Comparison of ENCODE assay signal across 23 cellular contexts in genomic region chr11:63534076-63534475, GRCh38. TPM values are rescaled to one million over a fixed set of nuclear protein-coding genes. Genes with fewer than 3 reads are reported as not detected.
DNase-seq lines count a peak whose midpoint lies in the region; ATAC-seq and TF ChIP-seq lines count a peak whose summit lies in the region.
"Had no signal": no experiment of that assay in that cellular context is flagged by ENCODE, and none has a peak within 500 bp of the region (broad histone marks: within the 10 kb centered on the region; RNA-seq: fewer than 3 reads in every experiment).

No MANE protein-coding gene starts in this region.

- peaks cover 94% of the 10 kb centered on the region for H3K4me1 Mint-ChIP-seq in CD4-positive, alpha-beta T cell (ENCODE audit: low read depth)
- peaks cover 85 to 93% (median 90%) of the 10 kb centered on the region in 3 donors for H3K4me1 Mint-ChIP-seq in CD8-positive, alpha-beta memory T cell
- H3K4me1 Mint-ChIP-seq in activated CD4-positive, alpha-beta memory T cell treated with anti-CD3 and anti-CD28 coated beads, Interleukin-2, amount 10 ng/mL, durations not matched to agents 7 days and 5 days: peaks cover 73% of the 10 kb centered on the region
- H3K4me1 Mint-ChIP-seq in natural killer cell treated with Interleukin-12 subunit alpha and Interleukin-12 subunit beta and Interleukin-15 and Interleukin-18, amount 100 ng/mL, for 72 hours (ENCODE audit: low read depth in 2 of 2): peaks cover 72 to 90% of the 10 kb centered on the region in 2 donors

- H3K4me3 Mint-ChIP-seq in CD4-positive, alpha-beta T cell: peak overlapping the region; percentile 66
- H3K4me3 Mint-ChIP-seq in CD8-positive, alpha-beta memory T cell: peak overlapping the region; percentile 58 to 83 (median 59)
- no peak overlapping the region for H3K4me3 Mint-ChIP-seq in activated CD4-positive, alpha-beta memory T cell treated with anti-CD3 and anti-CD28 coated beads, Interleukin-2, amount 10 ng/mL, durations not matched to agents 7 days and 5 days
- H3K4me3 Mint-ChIP-seq in natural killer cell treated with Interleukin-12 subunit alpha and Interleukin-12 subunit beta and Interleukin-15 and Interleukin-18, amount 100 ng/mL, for 72 hours: peak overlapping the region; percentile 11
- H3K4me3 Mint-ChIP-seq: mesothelial cell of epicardium, neural crest cell had no signal

- H3K27me3 ChIP-seq in CD4-positive, alpha-beta T cell (ENCODE audit: control insufficient read depth, insufficient read depth, low read length): no peaks in the 10 kb centered on the region
- no peaks in the 10 kb centered on the region for H3K27me3 ChIP-seq in CD8-positive, alpha-beta memory T cell (ENCODE audit: insufficient read depth, low read length, poor library complexity, severe bottlenecking)
- H3K27me3 ChIP-seq: heart left ventricle, sigmoid colon, suprapubic skin had no signal

- H3K4me3 ChIP-seq in CD8-positive, alpha-beta memory T cell (ENCODE audit: low read length): no peak overlapping the region
- H3K4me3 ChIP-seq: GM12878, heart left ventricle, sigmoid colon, suprapubic skin had no signal

- no peaks in the 10 kb centered on the region for H3K9me3 ChIP-seq in CD4-positive, alpha-beta T cell (ENCODE audit: control insufficient read depth, low read length)
- H3K9me3 ChIP-seq in CD8-positive, alpha-beta memory T cell (ENCODE audit: low read length): no peaks in the 10 kb centered on the region
- H3K9me3 ChIP-seq: heart left ventricle, sigmoid colon, SK-N-SH, suprapubic skin had no signal

- DNase-seq in CD4-positive, alpha-beta T cell: no peak
- DNase-seq in CD8-positive, alpha-beta memory T cell: no peak
- DNase-seq in activated CD4-positive, alpha-beta memory T cell treated with anti-CD3 and anti-CD28 coated beads, Interleukin-2, amount 10 ng/mL, durations not matched to agents 7 days and 5 days: no peak
- no peak for DNase-seq in natural killer cell treated with Interleukin-12 subunit alpha and Interleukin-12 subunit beta and Interleukin-15 and Interleukin-18, amount 100 ng/mL, for 72 hours (ENCODE audit: low spot score)
- DNase-seq in GDM1 (lab: John Stamatoyannopoulos, UW): no peak
- DNase-seq in glomerular visceral epithelial cell (ENCODE audit: extremely low spot score): no peak
- DNase-seq: activated effector memory CD4-positive, alpha-beta T cell treated with anti-CD3 and anti-CD28 coated beads, Interleukin-2, amount 50 U/mL, for 16 hours; amniotic stem cell; cortex of kidney; DMS79; heart left ventricle; NCI-H2171; NCI-H526 treated with DMSO at 0.1 percent for 48 hours; sigmoid colon; SK-N-SH had no signal

- TF ChIP-seq CTCF in CD4-positive, alpha-beta T cell (IDR thresholded peaks at IDR 0.05): no peak

- peaks cover 20% of the 10 kb centered on the region for H3K36me3 Mint-ChIP-seq in CD4-positive, alpha-beta T cell (ENCODE audit: low read depth)
- H3K36me3 Mint-ChIP-seq in CD8-positive, alpha-beta memory T cell: peaks cover 0 to 25% (median 1%) of the 10 kb centered on the region in 3 donors
- H3K36me3 Mint-ChIP-seq in activated CD4-positive, alpha-beta memory T cell treated with anti-CD3 and anti-CD28 coated beads, Interleukin-2, amount 10 ng/mL, durations not matched to agents 7 days and 5 days (ENCODE audit: low read depth): peaks cover 6% of the 10 kb centered on the region
- no peaks in the 10 kb centered on the region for H3K36me3 Mint-ChIP-seq in natural killer cell treated with Interleukin-12 subunit alpha and Interleukin-12 subunit beta and Interleukin-15 and Interleukin-18, amount 100 ng/mL, for 72 hours
- H3K36me3 Mint-ChIP-seq: IgD-negative memory B cell, mesothelial cell of epicardium had no signal

- peak overlapping the region; percentile 98 for H3K27ac Mint-ChIP-seq in CD4-positive, alpha-beta T cell
- H3K27ac Mint-ChIP-seq in CD8-positive, alpha-beta memory T cell: peak overlapping the region; percentile 78 to 100 (median 93)
- peak overlapping the region; percentile 32 for H3K27ac Mint-ChIP-seq in activated CD4-positive, alpha-beta memory T cell treated with anti-CD3 and anti-CD28 coated beads, Interleukin-2, amount 10 ng/mL, durations not matched to agents 7 days and 5 days
- peak overlapping the region; percentile 82 to 97 for H3K27ac Mint-ChIP-seq in natural killer cell treated with Interleukin-12 subunit alpha and Interleukin-12 subunit beta and Interleukin-15 and Interleukin-18, amount 100 ng/mL, for 72 hours
- H3K27ac Mint-ChIP-seq: mesothelial cell of epicardium had no signal

- H3K27ac ChIP-seq in CD4-positive, alpha-beta T cell (ENCODE audit: low read depth, low read length): no peak overlapping the region
- H3K27ac ChIP-seq in CD8-positive, alpha-beta memory T cell (ENCODE audit: low read depth, low read length): peak overlapping the region; percentile 69
- H3K27ac ChIP-seq: sigmoid colon, suprapubic skin had no signal

- no peak for ATAC-seq in CD4-positive, alpha-beta T cell (ENCODE audit: poor library complexity)
- no peak for ATAC-seq in natural killer cell treated with Interleukin-12 subunit alpha and Interleukin-12 subunit beta and Interleukin-15 and Interleukin-18, amount 100 ng/mL, for 72 hours
- no peak for ATAC-seq in GM18870 (IDR thresholded peaks at IDR 0.05; ENCODE audit: unreplicated experiment)
- ATAC-seq: heart left ventricle, left lobe of liver had no signal

- intact Hi-C loops in CD4-positive, alpha-beta T cell (cut with DNase I, micrococcal nuclease): loop anchor here in 1 of 2 experiments (10.0 kb wide), 1 partner anchor 101 kb away; no protein-coding TSS in a partner anchor

- H3K27me3 Mint-ChIP-seq in CD4-positive, alpha-beta T cell: no peaks in the 10 kb centered on the region
- peaks cover 0 to 3% of the 10 kb centered on the region in 2 donors for H3K27me3 Mint-ChIP-seq in CD8-positive, alpha-beta memory T cell
- no peaks in the 10 kb centered on the region for H3K27me3 Mint-ChIP-seq in activated CD4-positive, alpha-beta memory T cell treated with anti-CD3 and anti-CD28 coated beads, Interleukin-2, amount 10 ng/mL, durations not matched to agents 7 days and 5 days
- H3K27me3 Mint-ChIP-seq in natural killer cell treated with Interleukin-12 subunit alpha and Interleukin-12 subunit beta and Interleukin-15 and Interleukin-18, amount 100 ng/mL, for 72 hours: no peaks in the 10 kb centered on the region
- H3K27me3 Mint-ChIP-seq: IgD-negative memory B cell had no signal

- H3K4me1 ChIP-seq in CD8-positive, alpha-beta memory T cell (ENCODE audit: insufficient read depth, low read length): peaks cover 81% of the 10 kb centered on the region

- H3K9me3 Mint-ChIP-seq in CD4-positive, alpha-beta T cell: no peaks in the 10 kb centered on the region
- H3K9me3 Mint-ChIP-seq in CD8-positive, alpha-beta memory T cell: no peaks in the 10 kb centered on the region
- H3K9me3 Mint-ChIP-seq in activated CD4-positive, alpha-beta memory T cell treated with anti-CD3 and anti-CD28 coated beads, Interleukin-2, amount 10 ng/mL, durations not matched to agents 7 days and 5 days: no peaks in the 10 kb centered on the region
- no peaks in the 10 kb centered on the region for H3K9me3 Mint-ChIP-seq in natural killer cell treated with Interleukin-12 subunit alpha and Interleukin-12 subunit beta and Interleukin-15 and Interleukin-18, amount 100 ng/mL, for 72 hours
- H3K9me3 Mint-ChIP-seq: IgD-negative memory B cell, mesothelial cell of epicardium, neural crest cell had no signal

- no peaks in the 10 kb centered on the region for H3K36me3 ChIP-seq in CD8-positive, alpha-beta memory T cell (ENCODE audit: insufficient read depth, low read length)
- H3K36me3 ChIP-seq: sigmoid colon, suprapubic skin had no signal

- CTCF ChIA-PET in CD4-positive, alpha-beta T cell (lab: Charles Lee): no interaction called here
- CTCF ChIA-PET in CD8-positive, alpha-beta memory T cell (lab: Charles Lee): interaction anchor here (0.7 to 1.4 kb wide), 4 partner anchors 17 to 55 kb away, joined by 3 to 4 read pairs (median 3); no protein-coding TSS in a partner anchor
- CTCF ChIA-PET in activated CD4-positive, alpha-beta memory T cell treated with anti-CD3 and anti-CD28 coated beads, Interleukin-2, amount 10 ng/mL, durations not matched to agents 7 days and 5 days (lab: Charles Lee): no interaction called here

- POLR2A ChIA-PET in CD4-positive, alpha-beta T cell (lab: Charles Lee): interaction anchor here (1.1 to 3.8 kb wide), 3 partner anchors 19 to 49 kb away, joined by 3 to 44 read pairs (median 3); no protein-coding TSS in a partner anchor
- POLR2A ChIA-PET in CD8-positive, alpha-beta memory T cell (lab: Charles Lee): interaction anchor here (1.3 to 3.3 kb wide), 2 partner anchors 17 kb away, joined by 9 to 19 read pairs; no protein-coding TSS in a partner anchor
- POLR2A ChIA-PET in activated CD4-positive, alpha-beta memory T cell treated with anti-CD3 and anti-CD28 coated beads, Interleukin-2, amount 10 ng/mL, durations not matched to agents 7 days and 5 days (lab: Charles Lee): interaction anchor here (0.8 to 1.5 kb wide), 2 partner anchors 9 to 17 kb away, joined by 3 to 6 read pairs; no protein-coding TSS in a partner anchor

RNA-seq across cellular contexts. Expression of gene PLAAT4, which starts 2.5 kb away (rescaled TPM):
- 10 to 100 TPM; 80.4 to 82.4 TPM for total RNA-seq in CD4-positive, alpha-beta T cell
- 10 to 100 TPM; 20.5 to 21.8 TPM for total RNA-seq in CD8-positive, alpha-beta memory T cell
- polyA plus RNA-seq in CD8-positive, alpha-beta memory T cell: 612 TPM
- 100 to 1,000 TPM; 104 to 106 TPM for total RNA-seq in activated CD4-positive, alpha-beta memory T cell treated with anti-CD3 and anti-CD28 coated beads, Interleukin-2, amount 10 ng/mL, durations not matched to agents 7 days and 5 days
- total RNA-seq in natural killer cell treated with Interleukin-12 subunit alpha and Interleukin-12 subunit beta and Interleukin-15 and Interleukin-18, amount 100 ng/mL, for 72 hours: 100 to 1,000 TPM in 1 of 2 donors, 10 to 100 TPM in 1; 42.5 to 193 TPM
- total RNA-seq: neural crest cell had no signal

RNA-seq across cellular contexts. Expression of gene LGALS12, which starts 28.2 kb away (rescaled TPM):
- not detected for total RNA-seq in CD4-positive, alpha-beta T cell
- total RNA-seq in CD8-positive, alpha-beta memory T cell: not detected
- not detected for polyA plus RNA-seq in CD8-positive, alpha-beta memory T cell
- total RNA-seq in activated CD4-positive, alpha-beta memory T cell treated with anti-CD3 and anti-CD28 coated beads, Interleukin-2, amount 10 ng/mL, durations not matched to agents 7 days and 5 days: not detected
- total RNA-seq in natural killer cell treated with Interleukin-12 subunit alpha and Interleukin-12 subunit beta and Interleukin-15 and Interleukin-18, amount 100 ng/mL, for 72 hours: under 1 TPM in 1 of 2 donors, not detected in 1; 0.59 TPM
- total RNA-seq: GM12878, left lobe of liver, neural crest cell had no signal
- polyA plus RNA-seq: GM12878, SK-N-SH had no signal

RNA-seq across cellular contexts. Expression of gene PLAAT2, which starts 29.1 kb away (rescaled TPM):
- under 1 TPM; 0.34 to 0.49 TPM for total RNA-seq in CD4-positive, alpha-beta T cell
- total RNA-seq in CD8-positive, alpha-beta memory T cell: under 1 TPM in 1 of 2 experiments, not detected in 1; 0.31 TPM
- not detected for polyA plus RNA-seq in CD8-positive, alpha-beta memory T cell
- not detected for total RNA-seq in activated CD4-positive, alpha-beta memory T cell treated with anti-CD3 and anti-CD28 coated beads, Interleukin-2, amount 10 ng/mL, durations not matched to agents 7 days and 5 days
- 1 to 10 TPM in 1 of 2 donors, not detected in 1; 1.4 TPM for total RNA-seq in natural killer cell treated with Interleukin-12 subunit alpha and Interleukin-12 subunit beta and Interleukin-15 and Interleukin-18, amount 100 ng/mL, for 72 hours
- total RNA-seq: mesothelial cell of epicardium, neural crest cell, posterior vena cava, suprapubic skin had no signal

RNA-seq across cellular contexts. Expression of gene PLAAT5, which starts 43.1 kb away (rescaled TPM):
- total RNA-seq in CD4-positive, alpha-beta T cell: under 1 TPM in 1 of 2 experiments, not detected in 1; 0.16 TPM
- under 1 TPM; 0.26 to 0.89 TPM for total RNA-seq in CD8-positive, alpha-beta memory T cell
- polyA plus RNA-seq in CD8-positive, alpha-beta memory T cell: not detected
- total RNA-seq in activated CD4-positive, alpha-beta memory T cell treated with anti-CD3 and anti-CD28 coated beads, Interleukin-2, amount 10 ng/mL, durations not matched to agents 7 days and 5 days: not detected
- under 1 TPM in 1 of 2 donors, not detected in 1; 0.36 TPM for total RNA-seq in natural killer cell treated with Interleukin-12 subunit alpha and Interleukin-12 subunit beta and Interleukin-15 and Interleukin-18, amount 100 ng/mL, for 72 hours
- total RNA-seq: GM12878, left lobe of liver had no signal
- polyA plus RNA-seq: GM12878, IgD-negative memory B cell, SK-N-SH had no signal

Comparison
In these comparisons a context has a peak if more than half of its experiments do, and no peak if none do; other contexts are left out.
1. H3K27ac Mint-ChIP-seq: peak in every context shown above with its lines; median percentile 98 in CD4-positive, alpha-beta T cell; 93 in CD8-positive, alpha-beta memory T cell; 90 in natural killer cell treated with Interleukin-12 subunit alpha and Interleukin-12 subunit beta and Interleukin-15 and Interleukin-18, amount 100 ng/mL, for 72 hours; 32 in activated CD4-positive, alpha-beta memory T cell treated with anti-CD3 and anti-CD28 coated beads, Interleukin-2, amount 10 ng/mL, durations not matched to agents 7 days and 5 days.